Comparison of ENCODE assay signal across 1 cellular context in the genomic region with DNA sequence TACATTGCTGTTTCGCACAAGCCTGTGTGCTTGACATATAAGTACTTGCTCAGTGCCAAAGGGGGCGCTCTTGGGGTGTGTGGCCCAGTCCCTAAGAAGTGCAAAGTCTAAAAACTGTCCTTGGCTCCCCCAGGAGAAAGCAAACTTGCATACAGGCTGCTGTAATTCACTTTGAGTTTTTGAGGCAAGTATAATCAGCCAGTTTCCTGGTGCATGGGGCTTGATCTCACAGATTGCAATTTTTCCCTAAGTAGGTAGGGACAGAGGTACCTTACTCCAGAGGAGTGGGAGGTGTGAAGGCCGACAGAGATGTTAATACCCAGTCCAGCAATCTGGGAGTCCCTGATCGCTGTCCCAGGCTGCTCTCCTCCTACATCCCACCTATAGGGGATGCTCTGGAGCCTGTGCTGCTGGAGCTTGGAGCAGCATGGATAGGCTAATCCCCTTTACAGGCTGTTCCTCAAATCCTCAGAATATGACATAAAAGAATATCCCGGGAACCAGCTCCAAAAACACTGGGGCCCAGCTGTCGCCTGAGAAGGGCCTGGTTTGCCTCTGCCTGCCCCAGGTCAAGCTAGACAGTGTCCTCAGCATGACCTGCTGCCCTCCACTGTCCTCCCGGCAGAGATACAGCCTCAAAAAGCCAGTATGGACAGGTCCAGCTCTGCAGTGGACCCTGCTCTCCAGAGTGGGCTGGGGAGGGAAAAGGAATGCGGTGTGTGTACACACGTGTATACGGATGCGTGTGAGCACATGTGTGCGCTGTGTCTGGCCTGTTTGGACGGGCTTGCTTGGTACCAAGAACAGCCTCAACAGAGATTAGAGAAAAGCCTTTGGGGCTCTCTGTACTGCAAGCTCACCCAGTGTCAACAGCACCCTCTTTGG.
TF ChIP-seq lines count a peak whose summit lies in the region.

No MANE protein-coding gene starts in this region.

TF ChIP-seq in GM23338, 12 proteins besides CTCF, POLR2A, EP300 and RAD21:
- TF ChIP-seq, protein P1, sequence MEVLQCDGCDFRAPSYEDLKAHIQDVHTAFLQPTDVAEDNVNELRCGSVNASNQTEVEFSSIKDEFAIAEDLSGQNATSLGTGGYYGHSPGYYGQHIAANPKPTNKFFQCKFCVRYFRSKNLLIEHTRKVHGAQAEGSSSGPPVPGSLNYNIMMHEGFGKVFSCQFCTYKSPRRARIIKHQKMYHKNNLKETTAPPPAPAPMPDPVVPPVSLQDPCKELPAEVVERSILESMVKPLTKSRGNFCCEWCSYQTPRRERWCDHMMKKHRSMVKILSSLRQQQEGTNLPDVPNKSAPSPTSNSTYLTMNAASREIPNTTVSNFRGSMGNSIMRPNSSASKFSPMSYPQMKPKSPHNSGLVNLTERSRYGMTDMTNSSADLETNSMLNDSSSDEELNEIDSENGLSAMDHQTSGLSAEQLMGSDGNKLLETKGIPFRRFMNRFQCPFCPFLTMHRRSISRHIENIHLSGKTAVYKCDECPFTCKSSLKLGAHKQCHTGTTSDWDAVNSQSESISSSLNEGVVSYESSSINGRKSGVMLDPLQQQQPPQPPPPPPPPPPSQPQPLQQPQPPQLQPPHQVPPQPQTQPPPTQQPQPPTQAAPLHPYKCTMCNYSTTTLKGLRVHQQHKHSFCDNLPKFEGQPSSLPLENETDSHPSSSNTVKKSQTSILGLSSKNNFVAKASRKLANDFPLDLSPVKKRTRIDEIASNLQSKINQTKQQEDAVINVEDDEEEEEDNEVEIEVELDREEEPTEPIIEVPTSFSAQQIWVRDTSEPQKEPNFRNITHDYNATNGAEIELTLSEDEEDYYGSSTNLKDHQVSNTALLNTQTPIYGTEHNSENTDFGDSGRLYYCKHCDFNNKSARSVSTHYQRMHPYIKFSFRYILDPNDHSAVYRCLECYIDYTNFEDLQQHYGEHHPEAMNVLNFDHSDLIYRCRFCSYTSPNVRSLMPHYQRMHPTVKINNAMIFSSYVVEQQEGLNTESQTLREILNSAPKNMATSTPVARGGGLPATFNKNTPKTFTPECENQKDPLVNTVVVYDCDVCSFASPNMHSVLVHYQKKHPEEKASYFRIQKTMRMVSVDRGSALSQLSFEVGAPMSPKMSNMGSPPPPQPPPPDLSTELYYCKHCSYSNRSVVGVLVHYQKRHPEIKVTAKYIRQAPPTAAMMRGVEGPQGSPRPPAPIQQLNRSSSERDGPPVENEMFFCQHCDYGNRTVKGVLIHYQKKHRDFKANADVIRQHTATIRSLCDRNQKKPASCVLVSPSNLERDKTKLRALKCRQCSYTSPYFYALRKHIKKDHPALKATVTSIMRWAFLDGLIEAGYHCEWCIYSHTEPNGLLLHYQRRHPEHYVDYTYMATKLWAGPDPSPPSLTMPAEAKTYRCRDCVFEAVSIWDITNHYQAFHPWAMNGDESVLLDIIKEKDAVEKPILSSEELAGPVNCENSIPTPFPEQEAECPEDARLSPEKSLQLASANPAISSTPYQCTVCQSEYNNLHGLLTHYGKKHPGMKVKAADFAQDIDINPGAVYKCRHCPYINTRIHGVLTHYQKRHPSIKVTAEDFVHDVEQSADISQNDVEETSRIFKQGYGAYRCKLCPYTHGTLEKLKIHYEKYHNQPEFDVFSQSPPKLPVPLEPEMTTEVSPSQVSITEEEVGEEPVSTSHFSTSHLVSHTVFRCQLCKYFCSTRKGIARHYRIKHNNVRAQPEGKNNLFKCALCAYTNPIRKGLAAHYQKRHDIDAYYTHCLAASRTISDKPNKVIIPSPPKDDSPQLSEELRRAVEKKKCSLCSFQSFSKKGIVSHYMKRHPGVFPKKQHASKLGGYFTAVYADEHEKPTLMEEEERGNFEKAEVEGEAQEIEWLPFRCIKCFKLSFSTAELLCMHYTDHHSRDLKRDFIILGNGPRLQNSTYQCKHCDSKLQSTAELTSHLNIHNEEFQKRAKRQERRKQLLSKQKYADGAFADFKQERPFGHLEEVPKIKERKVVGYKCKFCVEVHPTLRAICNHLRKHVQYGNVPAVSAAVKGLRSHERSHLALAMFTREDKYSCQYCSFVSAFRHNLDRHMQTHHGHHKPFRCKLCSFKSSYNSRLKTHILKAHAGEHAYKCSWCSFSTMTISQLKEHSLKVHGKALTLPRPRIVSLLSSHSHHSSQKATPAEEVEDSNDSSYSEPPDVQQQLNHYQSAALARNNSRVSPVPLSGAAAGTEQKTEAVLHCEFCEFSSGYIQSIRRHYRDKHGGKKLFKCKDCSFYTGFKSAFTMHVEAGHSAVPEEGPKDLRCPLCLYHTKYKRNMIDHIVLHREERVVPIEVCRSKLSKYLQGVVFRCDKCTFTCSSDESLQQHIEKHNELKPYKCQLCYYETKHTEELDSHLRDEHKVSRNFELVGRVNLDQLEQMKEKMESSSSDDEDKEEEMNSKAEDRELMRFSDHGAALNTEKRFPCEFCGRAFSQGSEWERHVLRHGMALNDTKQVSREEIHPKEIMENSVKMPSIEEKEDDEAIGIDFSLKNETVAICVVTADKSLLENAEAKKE (CRISPR knock-in tag; IDR thresholded peaks at IDR 0.05): no peak
- TF ChIP-seq CREB1 (CRISPR knock-in tag; IDR thresholded peaks at IDR 0.05; ENCODE audit: low read depth): no peak
- no peak for TF ChIP-seq STAT1 (IDR thresholded peaks at IDR 0.05; ENCODE audit: unreplicated experiment)
- TF ChIP-seq ZNF331 (CRISPR knock-in tag; IDR thresholded peaks at IDR 0.05; ENCODE audit: low read depth): no peak
- no peak for TF ChIP-seq EZH2phosphoT487 (IDR thresholded peaks at IDR 0.05; ENCODE audit: unreplicated experiment)
